ENCODE assay signal across 11 cellular contexts in the genomic region with DNA sequence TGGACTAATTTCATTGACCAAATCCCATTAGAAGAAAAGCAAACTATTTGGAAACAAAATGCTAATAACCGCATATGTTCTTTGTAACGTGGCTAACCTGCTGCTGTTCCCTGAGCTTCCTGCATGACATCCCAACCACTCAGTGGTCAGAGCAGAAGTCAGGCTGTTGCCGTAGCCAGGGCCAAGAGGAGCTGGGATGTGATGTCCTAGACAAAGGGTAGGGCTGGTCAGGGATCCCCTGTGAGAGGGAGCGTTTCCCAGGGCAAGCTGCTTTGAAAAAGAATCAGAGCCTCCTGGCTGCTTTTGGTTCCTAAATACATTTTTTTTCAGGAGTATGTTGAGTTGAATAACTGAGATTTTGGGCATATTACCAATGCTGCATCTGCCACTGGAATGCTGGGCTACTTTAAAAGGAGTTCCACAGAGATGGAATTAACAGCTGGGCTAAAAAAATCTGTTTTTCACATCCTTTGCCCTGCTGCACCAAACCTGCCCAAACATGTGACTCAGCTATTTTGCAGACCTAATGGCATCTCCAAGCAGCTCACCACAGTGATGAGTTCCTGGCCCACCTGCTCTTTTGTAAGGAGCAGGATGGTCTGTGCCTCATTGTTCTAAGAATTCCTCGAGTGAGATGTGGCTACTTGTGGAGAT. TPM values are rescaled to one million over a fixed set of nuclear protein-coding genes. Genes with fewer than 3 reads are reported as not detected.
A peak's percentile ranks its signal among the peaks of the same experiment; 100 is the strongest.
DNase-seq lines count a peak whose midpoint lies in the region; ATAC-seq and TF ChIP-seq lines count a peak whose summit lies in the region.
"Had no signal": no experiment of that assay in that cellular context is flagged by ENCODE, and none has a peak within 500 bp of the region (broad histone marks: within the 10 kb centered on the region; RNA-seq: fewer than 3 reads in every experiment).

No MANE protein-coding gene starts in this region.

- TF ChIP-seq EP300 in upper lobe of left lung (IDR thresholded peaks at IDR 0.05), result no peak

- no peak for ATAC-seq in activated naive CD4-positive, alpha-beta T cell treated with anti-CD3 and anti-CD28 coated beads, Interleukin-2, amount 50 U/mL, for 72 hours
- ATAC-seq in foreskin keratinocyte (peak; percentile 21), upper lobe of left lung (ENCODE audit: low FRiP score in 2 of 2) (peak; percentile 31 to 69), GM21723 (IDR thresholded peaks at IDR 0.05; ENCODE audit: unreplicated experiment) (no peak)

- H3K36me3 Mint-ChIP-seq in activated naive CD4-positive, alpha-beta T cell treated with anti-CD3 and anti-CD28 coated beads, Interleukin-2, amount 50 U/mL, for 72 hours, result peaks cover 7 to 28% of the 10 kb centered on the region in 2 donors
- peaks cover 15% of the 10 kb centered on the region for H3K36me3 Mint-ChIP-seq in activated naive CD4-positive, alpha-beta T cell treated with anti-CD3 and anti-CD28 coated beads for 36 hours (ENCODE audit: low read depth)
- peaks cover 38% of the 10 kb centered on the region for H3K36me3 Mint-ChIP-seq in Caco-2 (ENCODE audit: insufficient read depth, unreplicated experiment)

- no peak for DNase-seq in activated naive CD4-positive, alpha-beta T cell treated with anti-CD3 and anti-CD28 coated beads, Interleukin-2, amount 50 U/mL, for 72 hours (ENCODE audit: low spot score in 2 of 2)
- DNase-seq in activated naive CD4-positive, alpha-beta T cell treated with anti-CD3 and anti-CD28 coated beads for 36 hours, result no peak
- DNase-seq in foreskin keratinocyte, result peak in 1 of 2 donors; percentile 46
- DNase-seq in upper lobe of left lung, result no peak
- no peak for DNase-seq in H4 (ENCODE audit: low spot score)
- DNase-seq in Caco-2, result no peak
- DNase-seq: ACHN, colonic mucosa, NCI-H1092 had no signal

- POLR2A ChIA-PET in Caco-2 (lab: Charles Lee), result no interaction called here

- TF ChIP-seq CTCF in foreskin keratinocyte (conservative IDR thresholded peaks at IDR 0.05) (no peak), upper lobe of left lung (IDR thresholded peaks at IDR 0.05) (no peak), Caco-2 (IDR thresholded peaks at IDR 0.05; ENCODE audit: insufficient read depth in 1 of 2, low read depth in 1 of 2, low read length in 1 of 2, severe bottlenecking in 1 of 2, unreplicated experiment in 1 of 2) (no peak)

- H3K27ac ChIP-seq in angular gyrus (ENCODE audit: low read depth, low read length) (peak overlapping the region; percentile 88), foreskin keratinocyte (no peak overlapping the region), upper lobe of left lung (peak overlapping the region in 2 of 4 donors; percentile 20 to 31)
- H3K27ac ChIP-seq: colonic mucosa had no signal

- intact Hi-C loops in activated naive CD4-positive, alpha-beta T cell treated with anti-CD3 and anti-CD28 coated beads for 36 hours (cut with micrococcal nuclease), result no loop called here
- intact Hi-C loops in Caco-2 (cut with micrococcal nuclease; ENCODE audit: unreplicated experiment), result no loop called here

- no peaks in the 10 kb centered on the region for H3K27me3 ChIP-seq in foreskin keratinocyte
- H3K27me3 ChIP-seq in upper lobe of left lung, result no peaks in the 10 kb centered on the region
- H3K27me3 ChIP-seq in Caco-2 (replicated peaks; ENCODE audit: control insufficient read depth, insufficient read depth, low read length), result no peaks in the 10 kb centered on the region
- H3K27me3 ChIP-seq: colonic mucosa had no signal

- CTCF ChIA-PET in activated naive CD4-positive, alpha-beta T cell treated with anti-CD3 and anti-CD28 coated beads for 36 hours (lab: Charles Lee), result interaction anchor here (0.6 to 1.5 kb wide), 3 partner anchors 9 to 170 kb away, joined by 3 to 6 read pairs (median 3); no protein-coding TSS in a partner anchor
- CTCF ChIA-PET in Caco-2 (lab: Charles Lee), result no interaction called here

- H3K4me3 ChIP-seq in upper lobe of left lung (no peak overlapping the region), Caco-2 (ENCODE audit: low read depth, low read length) (no peak overlapping the region)
- H3K4me3 ChIP-seq: colonic mucosa had no signal

- peak overlapping the region; percentile 15 to 47 for H3K27ac Mint-ChIP-seq in activated naive CD4-positive, alpha-beta T cell treated with anti-CD3 and anti-CD28 coated beads, Interleukin-2, amount 50 U/mL, for 72 hours
- H3K27ac Mint-ChIP-seq in activated naive CD4-positive, alpha-beta T cell treated with anti-CD3 and anti-CD28 coated beads for 36 hours, result no peak overlapping the region
- no peak overlapping the region for H3K27ac Mint-ChIP-seq in Caco-2 (ENCODE audit: unreplicated experiment)

- H3K36me3 ChIP-seq in upper lobe of left lung (peaks cover 10 to 98% (median 65%) of the 10 kb centered on the region in 4 donors), Caco-2 (ENCODE audit: control insufficient read depth, insufficient read depth, low read length) (peaks cover 2% of the 10 kb centered on the region)
- H3K36me3 ChIP-seq: colonic mucosa had no signal

- no peak overlapping the region for H3K4me3 Mint-ChIP-seq in activated naive CD4-positive, alpha-beta T cell treated with anti-CD3 and anti-CD28 coated beads for 36 hours
- H3K4me3 Mint-ChIP-seq in Caco-2 (ENCODE audit: unreplicated experiment), result no peak overlapping the region

- no peaks in the 10 kb centered on the region for H3K9me3 Mint-ChIP-seq in activated naive CD4-positive, alpha-beta T cell treated with anti-CD3 and anti-CD28 coated beads, Interleukin-2, amount 50 U/mL, for 72 hours
- no peaks in the 10 kb centered on the region for H3K9me3 Mint-ChIP-seq in activated naive CD4-positive, alpha-beta T cell treated with anti-CD3 and anti-CD28 coated beads for 36 hours
- H3K9me3 Mint-ChIP-seq in Caco-2 (ENCODE audit: unreplicated experiment), result no peaks in the 10 kb centered on the region

- H3K27me3 Mint-ChIP-seq in activated naive CD4-positive, alpha-beta T cell treated with anti-CD3 and anti-CD28 coated beads for 36 hours (ENCODE audit: low read depth), result no peaks in the 10 kb centered on the region
- H3K27me3 Mint-ChIP-seq in Caco-2 (ENCODE audit: insufficient read depth, unreplicated experiment), result no peaks in the 10 kb centered on the region

- H3K4me1 ChIP-seq in foreskin keratinocyte (peaks cover 8% of the 10 kb centered on the region), upper lobe of left lung (peaks cover 0 to 14% (median 6%) of the 10 kb centered on the region in 4 donors), Caco-2 (no peaks in the 10 kb centered on the region)
- H3K4me1 ChIP-seq: colonic mucosa had no signal

- 81 to 92% methylated on average over 5 of the region's 5 CpGs for WGBS in upper lobe of left lung, 2 donors

- no peak for TF ChIP-seq POLR2A in upper lobe of left lung (IDR thresholded peaks at IDR 0.05)

- H3K9me3 ChIP-seq in upper lobe of left lung, result no peaks in the 10 kb centered on the region
- H3K9me3 ChIP-seq in Caco-2, result no peaks in the 10 kb centered on the region
- H3K9me3 ChIP-seq: colonic mucosa had no signal

- peaks cover 21% of the 10 kb centered on the region for H3K4me1 Mint-ChIP-seq in activated naive CD4-positive, alpha-beta T cell treated with anti-CD3 and anti-CD28 coated beads for 36 hours (ENCODE audit: low read depth)
- H3K4me1 Mint-ChIP-seq in Caco-2 (ENCODE audit: low read depth, unreplicated experiment), result no peaks in the 10 kb centered on the region

- BruUV-seq in Caco-2 (replicated peaks; lab: Mats Ljungman, UMichigan), result no TSS peak

RNA-seq across cellular contexts. Expression of gene ANKRD13A, which starts 23.9 kb away (rescaled TPM):
- 10 to 100 TPM; 64.7 to 65.2 TPM for total RNA-seq in activated naive CD4-positive, alpha-beta T cell treated with anti-CD3 and anti-CD28 coated beads, Interleukin-2, amount 50 U/mL, for 72 hours
- 10 to 100 TPM; 28.3 to 31.5 TPM for total RNA-seq in activated naive CD4-positive, alpha-beta T cell treated with anti-CD3 and anti-CD28 coated beads for 36 hours
- total RNA-seq in foreskin keratinocyte (76.2 and 76.5 TPM in 2 replicates), upper lobe of left lung (100 to 1,000 TPM in 2 of 6 donors, 10 to 100 TPM in 4; 58.9 to 166 (median 74.6) TPM), Caco-2 (2022) (42.2 and 47.2 TPM in 2 replicates)
- polyA plus RNA-seq in foreskin keratinocyte, result 23.2 and 29.2 TPM in 2 replicates
- 33.0 and 38.7 TPM in 2 replicates for total RNA-seq in H4 (2014; rRNA removed; shearing (Covaris generic))

RNA-seq across cellular contexts. Expression of gene C12orf76, which starts 25.2 kb away (rescaled TPM):
- 10 to 100 TPM in 1 of 2 donors, 1 to 10 TPM in 1; 6.4 to 12.7 TPM for total RNA-seq in activated naive CD4-positive, alpha-beta T cell treated with anti-CD3 and anti-CD28 coated beads, Interleukin-2, amount 50 U/mL, for 72 hours
- 10 to 100 TPM; 12.1 to 12.9 TPM for total RNA-seq in activated naive CD4-positive, alpha-beta T cell treated with anti-CD3 and anti-CD28 coated beads for 36 hours
- total RNA-seq in foreskin keratinocyte, result 3.4 and 4.0 TPM in 2 replicates
- polyA plus RNA-seq in foreskin keratinocyte, result 3.1 and 3.7 TPM in 2 replicates
- total RNA-seq in upper lobe of left lung, result 10 to 100 TPM in 5 of 6 donors, 1 to 10 TPM in 1; 8.4 to 30.5 (median 19.6) TPM
- 14.4 and 20.7 TPM in 2 replicates for total RNA-seq in H4 (2014; rRNA removed; shearing (Covaris generic))
- 10.8 and 11.9 TPM in 2 replicates for total RNA-seq in Caco-2 (2022)

RNA-seq across cellular contexts. Expression of gene GIT2, which starts 26.9 kb away (rescaled TPM):
- 10 to 100 TPM; 64.3 to 70.1 TPM for total RNA-seq in activated naive CD4-positive, alpha-beta T cell treated with anti-CD3 and anti-CD28 coated beads, Interleukin-2, amount 50 U/mL, for 72 hours
- total RNA-seq in activated naive CD4-positive, alpha-beta T cell treated with anti-CD3 and anti-CD28 coated beads for 36 hours, result 10 to 100 TPM; 40.2 to 41.6 TPM
- total RNA-seq in foreskin keratinocyte, result 28.7 and 33.1 TPM in 2 replicates
- polyA plus RNA-seq in foreskin keratinocyte, result 9.4 and 9.5 TPM in 2 replicates
- 10 to 100 TPM; 45.1 to 89.1 (median 55.3) TPM for total RNA-seq in upper lobe of left lung
- 13.6 and 14.7 TPM in 2 replicates for total RNA-seq in H4 (2014; rRNA removed; shearing (Covaris generic))
- 29.3 and 30.0 TPM in 2 replicates for total RNA-seq in Caco-2 (2022)

Comparison
In these comparisons a context has a peak if more than half of its experiments do, and no peak if none do; other contexts are left out.
1. H3K27ac Mint-ChIP-seq: peak in activated naive CD4-positive, alpha-beta T cell treated with anti-CD3 and anti-CD28 coated beads, Interleukin-2, amount 50 U/mL, for 72 hours (2 of 2); none in activated naive CD4-positive, alpha-beta T cell treated with anti-CD3 and anti-CD28 coated beads for 36 hours (single experiment) and Caco-2 (single experiment).
2. ATAC-seq: peak in foreskin keratinocyte (single experiment) and upper lobe of left lung (2 of 2); none in activated naive CD4-positive, alpha-beta T cell treated with anti-CD3 and anti-CD28 coated beads, Interleukin-2, amount 50 U/mL, for 72 hours (0 of 2) and GM21723 (single experiment).